ENCODE assay signal across 10 cellular contexts in genomic region chr13:61135583-61135982, GRCh38.
"Had no signal": no experiment of that assay in that cellular context is flagged by ENCODE, and none has a peak within 500 bp of the region (broad histone marks: within the 10 kb centered on the region; RNA-seq: fewer than 3 reads in every experiment).

No MANE protein-coding gene starts in this region.

- DNase-seq: H7, HFFc6, KBM-7 had no signal

- H3K4me3 Mint-ChIP-seq: GM23338, HFFc6, IgD-negative memory B cell had no signal

- H3K4me2 ChIP-seq: GM23338, KMS-11 had no signal

- FAIRE-seq: HepG2 had no signal

- H3K9ac ChIP-seq: KMS-11 had no signal

- H3K4me1 Mint-ChIP-seq: IgD-negative memory B cell had no signal

- H3K4me1 ChIP-seq: HAP-1 had no signal

- H3K36me3 Mint-ChIP-seq: IgD-negative memory B cell had no signal

- H3K27ac Mint-ChIP-seq: HFFc6, IgD-negative memory B cell had no signal

- H3K36me3 ChIP-seq: HAP-1 had no signal

- H3K9me3 Mint-ChIP-seq: GM23338, IgD-negative memory B cell had no signal

- H3K9me3 ChIP-seq: HAP-1 had no signal

- H3K27me3 Mint-ChIP-seq: IgD-negative memory B cell had no signal

- H2AFZ ChIP-seq: GM23338 had no signal

- H3K4me3 ChIP-seq: GM23338, HAP-1 had no signal

- H3K27ac ChIP-seq: HL-60, KMS-11 had no signal

- ATAC-seq: GM23338, HCT116, HepG2 had no signal
